ENCODE assay signal across 15 cellular contexts in the genomic region with DNA sequence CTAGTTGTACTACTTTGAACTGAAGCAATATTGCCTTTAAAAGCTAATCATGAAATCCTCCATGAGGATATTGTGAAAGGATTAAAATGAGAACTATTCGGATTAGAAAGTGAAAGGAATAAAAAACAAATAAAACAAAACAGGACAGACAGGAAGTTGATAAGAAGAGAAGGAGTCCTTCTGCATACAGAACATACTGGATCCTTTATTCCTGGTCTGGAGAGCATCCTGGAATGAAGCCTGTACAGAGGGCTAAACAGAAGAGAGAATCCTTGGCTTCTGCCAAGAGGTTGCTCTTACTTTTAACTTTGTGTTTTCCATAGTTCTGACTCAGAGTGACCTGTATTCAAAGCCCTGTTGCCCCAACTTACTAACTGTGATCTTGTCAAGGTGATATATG. TPM values are rescaled to one million over a fixed set of nuclear protein-coding genes. Genes with fewer than 3 reads are reported as not detected.
A peak's percentile ranks its signal among the peaks of the same experiment; 100 is the strongest.
DNase-seq lines count a peak whose midpoint lies in the region; ATAC-seq, FAIRE-seq and TF ChIP-seq lines count a peak whose summit lies in the region.
"Had no signal": no experiment of that assay in that cellular context is flagged by ENCODE, and none has a peak within 500 bp of the region (broad histone marks: within the 10 kb centered on the region; RNA-seq: fewer than 3 reads in every experiment).

No MANE protein-coding gene starts in this region.

- H3K4me2 ChIP-seq in PC-3 (ENCODE audit: low read length): peak overlapping the region; percentile 41

- no peak; the same call in 1 of the 2 replicates for ATAC-seq in PC-3
- ATAC-seq in foreskin keratinocyte: peak; percentile 33
- ATAC-seq: stimulated activated naive CD8-positive, alpha-beta T cell treated with anti-CD3 and anti-CD28 coated beads, Interleukin-15, amount 100 ng/mL, for 72 hours had no signal

- H3K27me3 Mint-ChIP-seq in neural crest cell (ENCODE audit: low read depth): no peaks in the 10 kb centered on the region

- H3K36me3 Mint-ChIP-seq in neural crest cell (ENCODE audit: low read depth): peaks cover 2% of the 10 kb centered on the region

- H3K9ac ChIP-seq in PC-3 (ENCODE audit: low read length) (no peak overlapping the region), kidney (ENCODE audit: low read length in 2 of 2) (no peak overlapping the region)
- H3K9ac ChIP-seq: parathyroid adenoma had no signal

- peaks cover 2% of the 10 kb centered on the region for H3K4me1 ChIP-seq in PC-3 (ENCODE audit: insufficient read depth, low read length)
- peaks cover 12% of the 10 kb centered on the region for H3K4me1 ChIP-seq in foreskin keratinocyte
- H3K4me1 ChIP-seq in kidney (ENCODE audit: control insufficient read depth in 1 of 2, insufficient read depth in 1 of 2, low read depth in 1 of 2, low read length in 2 of 2): peaks cover 0 to 1% of the 10 kb centered on the region in 2 donors
- H3K4me1 ChIP-seq: parathyroid adenoma had no signal

- no peak overlapping the region for H3K4me3 Mint-ChIP-seq in neural crest cell
- H3K4me3 Mint-ChIP-seq: activated naive CD4-positive, alpha-beta T cell treated with anti-CD3 and anti-CD28 coated beads, Interleukin-2, amount 50 U/mL, for 24 hours; B cell; stimulated activated naive CD8-positive, alpha-beta T cell treated with anti-CD3 and anti-CD28 coated beads, Interleukin-15, amount 100 ng/mL, for 72 hours had no signal

- H4K20me1 ChIP-seq in PC-3 (ENCODE audit: low read length): no peaks in the 10 kb centered on the region

- no peaks in the 10 kb centered on the region for H3F3A ChIP-seq in PC-3 (ENCODE audit: low read length, unreplicated experiment)

- BruUV-seq in PC-3 (replicated peaks; lab: Mats Ljungman, UMichigan): no TSS peak

- CTCF ChIA-PET in PC-3 (lab: Charles Lee): no interaction called here

- POLR2A ChIA-PET in PC-3 (lab: Charles Lee; ENCODE audit: unreplicated experiment): no interaction called here

- H3K79me2 ChIP-seq in PC-3 (ENCODE audit: low read length): no peaks in the 10 kb centered on the region
- H3K79me2 ChIP-seq: parathyroid adenoma had no signal

- intact Hi-C loops in PC-3 (cut with micrococcal nuclease) (no loop called here), kidney (cut with DNase I) (no loop called here)

- peaks cover 9% of the 10 kb centered on the region for H3K4me1 Mint-ChIP-seq in neural crest cell
- H3K4me1 Mint-ChIP-seq: activated naive CD4-positive, alpha-beta T cell treated with anti-CD3 and anti-CD28 coated beads, Interleukin-2, amount 50 U/mL, for 24 hours; B cell had no signal

- peaks cover 13% of the 10 kb centered on the region for H3K9me3 Mint-ChIP-seq in neural crest cell

- no peak for FAIRE-seq in kidney (lab: Jason Lieb, UNC)
- FAIRE-seq: bronchial epithelial cell, TTC549 had no signal

- no peak for TF ChIP-seq CTCF in PC-3 (conservative IDR thresholded peaks at IDR 0.05; ENCODE audit: low read depth, low read length)
- no peak for TF ChIP-seq CTCF in foreskin keratinocyte (conservative IDR thresholded peaks at IDR 0.05)
- TF ChIP-seq CTCF in neural crest cell (conservative IDR thresholded peaks at IDR 0.05): no peak
- no peak for TF ChIP-seq CTCF in kidney (IDR thresholded peaks at IDR 0.05; ENCODE audit: borderline replicate concordance, extremely low read depth, insufficient read depth)

- no peak overlapping the region for H2AFZ ChIP-seq in PC-3 (ENCODE audit: low read length)
- H2AFZ ChIP-seq: parathyroid adenoma had no signal

- H3K9me2 ChIP-seq in PC-3 (replicated peaks; ENCODE audit: low read length): no peaks in the 10 kb centered on the region

- peak overlapping the region; percentile 0 for H3K27ac Mint-ChIP-seq in neural crest cell (ENCODE audit: unreplicated experiment)
- H3K27ac Mint-ChIP-seq: activated naive CD4-positive, alpha-beta T cell treated with anti-CD3 and anti-CD28 coated beads, Interleukin-2, amount 50 U/mL, for 24 hours; B cell had no signal

- H3K9me3 ChIP-seq in PC-3 (ENCODE audit: low read length) (no peaks in the 10 kb centered on the region), kidney (ENCODE audit: control insufficient read depth in 1 of 2, low read length in 2 of 2) (no peaks in the 10 kb centered on the region)

- H3K27ac ChIP-seq in PC-3 (ENCODE audit: low read length) (no peak overlapping the region), foreskin keratinocyte (no peak overlapping the region), kidney (ENCODE audit: low read depth in 2 of 2, low read length in 2 of 2) (no peak overlapping the region)
- H3K27ac ChIP-seq: parathyroid adenoma had no signal

- H3K27me3 ChIP-seq in PC-3 (ENCODE audit: low read length) (no peaks in the 10 kb centered on the region), foreskin keratinocyte (no peaks in the 10 kb centered on the region)

- peak; percentile 40 for DNase-seq in COLO829 (ENCODE audit: low spot score)
- peak; percentile 12 for DNase-seq in PC-3
- DNase-seq in foreskin keratinocyte: no peak
- DNase-seq in neural crest cell (ENCODE audit: low read depth, low spot score): no peak
- DNase-seq in Ammon's horn (ENCODE audit: low spot score): no peak
- no peak for DNase-seq in 8988T
- no peak for DNase-seq in kidney
- DNase-seq in HPDE6-E6E7 (ENCODE audit: extremely low spot score): no peak
- DNase-seq: NCI-H446 treated with DMSO at 0.1 percent for 48 hours; stimulated activated naive CD8-positive, alpha-beta T cell treated with anti-CD3 and anti-CD28 coated beads, Interleukin-15, amount 100 ng/mL, for 72 hours had no signal

- H3K36me3 ChIP-seq in PC-3 (ENCODE audit: low read depth, low read length) (no peaks in the 10 kb centered on the region), kidney (ENCODE audit: control insufficient read depth in 1 of 2, insufficient read depth in 2 of 2, low read length in 2 of 2) (no peaks in the 10 kb centered on the region)

- no peak overlapping the region for H3K4me3 ChIP-seq in PC-3 (ENCODE audit: low read length)
- H3K4me3 ChIP-seq in kidney (ENCODE audit: low read length in 2 of 2): no peak overlapping the region

RNA-seq across cellular contexts. Expression of a gene that starts 45.0 kb away (rescaled TPM):
- 5.8 and 6.8 TPM in 2 replicates for total RNA-seq in PC-3 (2014; rRNA removed)
- 22.3 TPM in 2 replicates for total RNA-seq in foreskin keratinocyte
- polyA plus RNA-seq in foreskin keratinocyte: 20.8 and 22.1 TPM in 2 replicates
- total RNA-seq in neural crest cell: 46.7 and 52.6 TPM in 2 replicates
- total RNA-seq in kidney: 37.3 TPM
- polyA plus RNA-seq in kidney (ENCODE audit: insufficient read depth, low read depth, low replicate concordance): 41.9 TPM

Comparison
In these comparisons a context has a peak if more than half of its experiments do, and no peak if none do; other contexts are left out.
1. DNase-seq: peak in COLO829 (single experiment) and PC-3 (single experiment); none in foreskin keratinocyte (0 of 2), neural crest cell (single experiment), Ammon's horn (single experiment), 8988T (single experiment), kidney (single experiment) and HPDE6-E6E7 (single experiment).